In the genomic region with DNA sequence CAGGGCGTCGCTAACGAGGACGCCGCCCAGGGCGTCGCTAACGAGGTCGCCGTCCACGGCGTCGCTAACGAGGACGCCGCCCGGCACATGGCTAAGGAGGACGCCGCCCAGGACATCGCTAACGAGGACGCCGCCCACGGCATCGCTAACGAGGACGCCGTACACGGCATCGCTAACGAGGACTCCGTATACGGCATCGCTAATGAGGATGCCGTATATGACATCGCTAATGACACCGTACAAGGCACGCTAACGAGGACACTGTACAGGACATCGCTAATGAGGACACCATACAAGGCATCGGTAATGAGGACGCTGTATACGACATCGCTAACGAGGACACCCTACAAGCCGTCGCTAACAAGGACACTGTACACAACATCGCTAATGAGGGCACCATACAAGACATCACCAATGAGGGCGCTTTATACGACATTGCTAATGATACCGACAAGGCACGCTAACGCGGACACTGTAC, we compare ENCODE assay signal across 6 cellular contexts. TPM values are rescaled to one million over a fixed set of nuclear protein-coding genes. Genes with fewer than 3 reads are reported as not detected.
DNase-seq lines count a peak whose midpoint lies in the region; ATAC-seq, FAIRE-seq and TF ChIP-seq lines count a peak whose summit lies in the region.
"Not testable (repeated sequence)": the region's sequence is repeated elsewhere in the genome, so short reads cannot be mapped to it uniquely, and the experiment has no call there.

No MANE protein-coding gene starts in this region.

- not testable (repeated sequence) for H3K79me1 ChIP-seq in neuronal stem cell (ENCODE audit: low read depth, low read length)

- in situ Hi-C loops in HepG2 (cut with HindIII; ENCODE audit: extremely low pct_ligation_motif_present, low pct_unique_long_range_greater_than_20kb), result not testable (repeated sequence)

- H3K9ac ChIP-seq in HepG2 (ENCODE audit: insufficient read depth, low read depth, low read length); neuronal stem cell (ENCODE audit: low read depth, low read length, poor library complexity): not testable (repeated sequence)

- H3K27ac ChIP-seq in A549; HepG2 (ENCODE audit: extremely low read length, insufficient read depth, low read length): not testable (repeated sequence)
- H3K27ac ChIP-seq in neuronal stem cell (replicated peaks; ENCODE audit: low read length), result peak overlapping the region; percentile 72

- not testable (repeated sequence) for H2BK120ac ChIP-seq in neuronal stem cell (ENCODE audit: low read depth, low read length)

- not testable (repeated sequence) for H2AFZ ChIP-seq in HepG2 (ENCODE audit: low read length); neuronal stem cell (ENCODE audit: low read length)

- not testable (repeated sequence) for H3K36me3 ChIP-seq in HepG2 (replicated peaks in 1 of 2; ENCODE audit: control insufficient read depth in 1 of 2, insufficient read depth in 2 of 2, low read length in 2 of 2); neuronal stem cell (replicated peaks in 1 of 2; ENCODE audit: control insufficient read depth in 2 of 2, insufficient read depth in 2 of 2, low read length in 2 of 2)

- POLR2A ChIA-PET in A549 (lab: Yijun Ruan, JAX); HepG2 (lab: Yijun Ruan, JAX): not testable (repeated sequence)

- H3K4me3 Mint-ChIP-seq in T-helper 1 cell treated with Interleukin-12 subunit alpha and Interleukin-12 subunit beta and Interleukin-4 antibody, amounts not matched to agents 30 μg/mL and 1 μg/mL, for 36 hours; activated T-cell treated with anti-CD3 and anti-CD28 coated beads, Interleukin-2, amount 50 U/mL, for 24 hours: not testable (repeated sequence)

- 93% methylated on average over 42 of the region's 54 CpGs for WGBS in A549 (ENCODE audit: missing lambda C conversion rate)
- WGBS in HepG2 (ENCODE audit: low lambda C conversion rate), result 96% methylated on average over 54 of the region's 54 CpGs
- no CpG with 5 or more reads among the region's 54 CpGs for WGBS in neuronal stem cell (ENCODE audit: extremely low coverage in 2 of 2, insufficient read length in 2 of 2, insufficient replicate concordance in 1 of 2), 2 donors

- H2BK15ac ChIP-seq in neuronal stem cell (ENCODE audit: low read length), result not testable (repeated sequence)

- H3K27ac Mint-ChIP-seq in T-helper 1 cell treated with Interleukin-12 subunit alpha and Interleukin-12 subunit beta and Interleukin-4 antibody, amounts not matched to agents 30 μg/mL and 1 μg/mL, for 36 hours, result peak overlapping the region; percentile 3
- H3K27ac Mint-ChIP-seq in activated T-cell treated with anti-CD3 and anti-CD28 coated beads, Interleukin-2, amount 50 U/mL, for 24 hours, result not testable (repeated sequence)

- intact Hi-C loops in HepG2 (cut with micrococcal nuclease; ENCODE audit: unreplicated experiment), result not testable (repeated sequence)

- TF ChIP-seq RAD21 in A549 (conservative IDR thresholded peaks at IDR 0.05 in 1 of 2, IDR thresholded peaks at IDR 0.05 in 1 of 2); HepG2 (CRISPR knock-in tag; IDR thresholded peaks at IDR 0.05): not testable (repeated sequence)

- not testable (repeated sequence) for FAIRE-seq in A549 (lab: Jason Lieb, UNC); HepG2 (lab: Jason Lieb, UNC)

- H3K4me2 ChIP-seq in A549; HepG2 (ENCODE audit: low read depth, low read length); neuronal stem cell (ENCODE audit: insufficient read depth, low read length, poor library complexity, severe bottlenecking): not testable (repeated sequence)

- TF ChIP-seq CTCF in A549 (IDR thresholded peaks at IDR 0.05); HepG2 (CRISPR knock-in tag; IDR thresholded peaks at IDR 0.05): not testable (repeated sequence)

- H3K23ac ChIP-seq in neuronal stem cell (ENCODE audit: low read depth, low read length, poor library complexity), result not testable (repeated sequence)

- peak overlapping the region; percentile 63 for H3K14ac ChIP-seq in neuronal stem cell (ENCODE audit: low read length)

- H3K18ac ChIP-seq in neuronal stem cell (ENCODE audit: low read length), result peak overlapping the region; percentile 89

- H3K4me3 ChIP-seq in A549; HepG2 (replicated peaks in 1 of 3; ENCODE audit: insufficient read depth in 1 of 3, low read depth in 2 of 3, low read length in 3 of 3): not testable (repeated sequence)
- H3K4me3 ChIP-seq in neuronal stem cell (ENCODE audit: low read length in 2 of 2), result peak overlapping the region in 1 of 2 donors; percentile 35

- not testable (repeated sequence) for H3K27me3 ChIP-seq in HepG2 (ENCODE audit: control insufficient read depth in 1 of 2, insufficient read depth in 2 of 2, low read length in 2 of 2); neuronal stem cell (ENCODE audit: control insufficient read depth in 3 of 3, insufficient read depth in 3 of 3, low read depth in 1 of 3, low read length in 3 of 3)

- H3K36me3 Mint-ChIP-seq in T-helper 1 cell treated with Interleukin-12 subunit alpha and Interleukin-12 subunit beta and Interleukin-4 antibody, amounts not matched to agents 30 μg/mL and 1 μg/mL, for 36 hours (ENCODE audit: low read depth); activated T-cell treated with anti-CD3 and anti-CD28 coated beads, Interleukin-2, amount 50 U/mL, for 24 hours (ENCODE audit: low read depth): not testable (repeated sequence)

- not testable (repeated sequence) for DNase-seq in A549 (ENCODE audit: low read depth in 1 of 2, low spot score in 1 of 2); HepG2 (ENCODE audit: low spot score); neuronal stem cell (ENCODE audit: low spot score)
- peak; percentile 13 for DNase-seq in activated T-cell treated with anti-CD3 and anti-CD28 coated beads, Interleukin-2, amount 50 U/mL, for 24 hours
- DNase-seq in ecto neural progenitor cell (ENCODE audit: low spot score), result peak; percentile 4

- not testable (repeated sequence) for TF ChIP-seq EP300 in A549 (IDR thresholded peaks at IDR 0.05); HepG2 (IDR thresholded peaks at IDR 0.05; ENCODE audit: low read depth in 2 of 2, low read length in 2 of 2); HepG2 (CRISPR knock-in tag; IDR thresholded peaks at IDR 0.05; ENCODE audit: borderline replicate concordance)

- H3K9me3 Mint-ChIP-seq in T-helper 1 cell treated with Interleukin-12 subunit alpha and Interleukin-12 subunit beta and Interleukin-4 antibody, amounts not matched to agents 30 μg/mL and 1 μg/mL, for 36 hours; activated T-cell treated with anti-CD3 and anti-CD28 coated beads, Interleukin-2, amount 50 U/mL, for 24 hours: not testable (repeated sequence)

- not testable (repeated sequence) for H3K4ac ChIP-seq in neuronal stem cell (ENCODE audit: low read length)

- not testable (repeated sequence) for ATAC-seq in A549, HepG2

- not testable (repeated sequence) for H4K20me1 ChIP-seq in HepG2 (ENCODE audit: insufficient read depth, low read length)

- H2AK5ac ChIP-seq in neuronal stem cell (ENCODE audit: low read depth, low read length), result not testable (repeated sequence)

- peaks cover 12% of the 10 kb centered on the region for H3K4me1 Mint-ChIP-seq in T-helper 1 cell treated with Interleukin-12 subunit alpha and Interleukin-12 subunit beta and Interleukin-4 antibody, amounts not matched to agents 30 μg/mL and 1 μg/mL, for 36 hours (ENCODE audit: low read depth)
- H3K4me1 Mint-ChIP-seq in activated T-cell treated with anti-CD3 and anti-CD28 coated beads, Interleukin-2, amount 50 U/mL, for 24 hours (ENCODE audit: low read depth), result peaks cover 17% of the 10 kb centered on the region

- CTCF ChIA-PET in A549 (lab: Yijun Ruan, JAX); HepG2 (lab: Yijun Ruan, JAX; ENCODE audit: low intra/inter-chr PET ratio, low total read pairs): not testable (repeated sequence)

- not testable (repeated sequence) for H3K9me3 ChIP-seq in A549; HepG2 (ENCODE audit: low read length); neuronal stem cell (replicated peaks in 1 of 2; ENCODE audit: control insufficient read depth in 2 of 2, insufficient read depth in 1 of 2, low read depth in 1 of 2, low read length in 2 of 2)

- H3K4me1 ChIP-seq in A549; HepG2 (ENCODE audit: insufficient read depth, low read length); neuronal stem cell (ENCODE audit: control insufficient read depth in 2 of 2, insufficient read depth in 1 of 2, low read depth in 1 of 2, low read length in 2 of 2): not testable (repeated sequence)

- not testable (repeated sequence) for H2BK5ac ChIP-seq in neuronal stem cell (ENCODE audit: low read length)

- not testable (repeated sequence) for H3K79me2 ChIP-seq in HepG2 (ENCODE audit: insufficient read depth, low read length)

- BruUV-seq in HepG2 (replicated peaks; lab: Mats Ljungman, UMichigan), result not testable (repeated sequence)

- H2BK12ac ChIP-seq in neuronal stem cell (ENCODE audit: low read length), result not testable (repeated sequence)

- TF ChIP-seq POLR2A in A549 (IDR thresholded peaks at IDR 0.05; ENCODE audit: low read length); HepG2 (IDR thresholded peaks at IDR 0.05; ENCODE audit: insufficient read depth in 1 of 2, low read depth in 2 of 2, low read length in 2 of 2): not testable (repeated sequence)

- peak overlapping the region; percentile 48 for H4K8ac ChIP-seq in neuronal stem cell (ENCODE audit: low read depth, low read length)

- H3K27me3 Mint-ChIP-seq in T-helper 1 cell treated with Interleukin-12 subunit alpha and Interleukin-12 subunit beta and Interleukin-4 antibody, amounts not matched to agents 30 μg/mL and 1 μg/mL, for 36 hours (ENCODE audit: low read depth); activated T-cell treated with anti-CD3 and anti-CD28 coated beads, Interleukin-2, amount 50 U/mL, for 24 hours: not testable (repeated sequence)

- H4K91ac ChIP-seq in neuronal stem cell (ENCODE audit: low read depth, low read length, poor library complexity), result not testable (repeated sequence)

RNA-seq across cellular contexts. Expression of a gene that starts 32.2 kb away (rescaled TPM):
- 4.3 and 5.1 TPM in 2 replicates for polyA plus RNA-seq in A549 (2011; rRNA removed)
- 7.0 and 10.0 TPM in 2 replicates for polyA plus RNA-seq in A549 (2012; cell fraction: cytosol; rRNA removed)
- 10.5 and 20.3 TPM in 2 replicates for polyA plus RNA-seq in A549 (2012; cell fraction: nucleus; rRNA removed)
- polyA plus RNA-seq in A549 (2017; fragmentation: RNase III; extraction: RNeasy Plus Mini Kit Qiagen cat#74134 plus additional on column Dnase treatment), result 5.8 to 7.4 TPM (median 5.9 TPM) in 3 replicates
- polyA minus RNA-seq in A549 (2011; rRNA and poly(A)+ RNA removed), result 5.2 and 5.5 TPM in 2 replicates
- total RNA-seq in HepG2 (2016; rRNA removed; fragmentation: Illumina TruSeq; extraction: Trizol), result 7.4 and 9.1 TPM in 2 replicates
- 2.3 and 2.6 TPM in 2 replicates for total RNA-seq in HepG2 (2016; cell fraction: cytosol; rRNA removed; fragmentation: Illumina TruSeq; extraction: Trizol; ENCODE audit: low read depth)
- total RNA-seq in HepG2 (2016; cell fraction: insoluble cytoplasmic fraction; rRNA removed; fragmentation: Illumina TruSeq; extraction: Trizol), result 7.5 and 8.7 TPM in 2 replicates
- total RNA-seq in HepG2 (2016; cell fraction: membrane; rRNA removed; fragmentation: Illumina TruSeq; extraction: Trizol), result 6.5 and 7.6 TPM in 2 replicates
- 5.6 and 6.4 TPM in 2 replicates for total RNA-seq in HepG2 (2016; cell fraction: nucleus; rRNA removed; fragmentation: Illumina TruSeq; extraction: Trizol)
- polyA plus RNA-seq in HepG2 (2011; rRNA removed), result 6.3 and 8.0 TPM in 2 replicates
- polyA plus RNA-seq in HepG2 (2011; cell fraction: cytosol; rRNA removed), result 6.8 and 8.8 TPM in 2 replicates
- polyA plus RNA-seq in HepG2 (2011; cell fraction: nucleus; rRNA removed), result 11.9 and 12.4 TPM in 2 replicates
- polyA plus RNA-seq in HepG2 (2012), result 4.3 and 6.4 TPM in 2 replicates
- 0.99 and 1.6 TPM in 2 replicates for polyA plus RNA-seq in HepG2 (2016; cell fraction: cytosol; fragmentation: Illumina TruSeq; extraction: Trizol; ENCODE audit: low read depth)
- polyA plus RNA-seq in HepG2 (2016; cell fraction: insoluble cytoplasmic fraction; fragmentation: Illumina TruSeq; extraction: Trizol; ENCODE audit: low read depth), result 7.3 and 8.1 TPM in 2 replicates
- polyA plus RNA-seq in HepG2 (2016; cell fraction: membrane; fragmentation: Illumina TruSeq; extraction: Trizol; ENCODE audit: low read depth), result 3.6 and 4.5 TPM in 2 replicates
- 13.8 and 14.4 TPM in 2 replicates for polyA plus RNA-seq in HepG2 (2016; cell fraction: nucleus; fragmentation: Illumina TruSeq; extraction: Trizol; ENCODE audit: insufficient read depth, low read depth)
- polyA minus RNA-seq in HepG2 (2011; rRNA and poly(A)+ RNA removed; ENCODE audit: low replicate concordance), result 6.5 and 20.0 TPM in 2 replicates
- 7.4 and 8.5 TPM in 2 replicates for polyA minus RNA-seq in HepG2 (2011; cell fraction: cytosol; rRNA and poly(A)+ RNA removed)
- polyA minus RNA-seq in HepG2 (2011; cell fraction: nucleus; rRNA and poly(A)+ RNA removed), result 3.9 and 4.2 TPM in 2 replicates
- 20.1 TPM for polyA plus RNA-seq in neuronal stem cell (2013, experiment 1 of 2)
- polyA plus RNA-seq in neuronal stem cell (2013, experiment 2 of 2), result 20.2 TPM

RNA-seq across cellular contexts. Expression of a gene that starts 41.9 kb away (rescaled TPM):
- polyA plus RNA-seq in A549 (2011; rRNA removed), result 15.5 and 17.9 TPM in 2 replicates
- polyA plus RNA-seq in A549 (2012; cell fraction: cytosol; rRNA removed), result 40.4 and 47.6 TPM in 2 replicates
- 28.0 and 33.9 TPM in 2 replicates for polyA plus RNA-seq in A549 (2012; cell fraction: nucleus; rRNA removed)
- 23.1 to 27.0 TPM (median 26.1 TPM) in 3 replicates for polyA plus RNA-seq in A549 (2017; fragmentation: RNase III; extraction: RNeasy Plus Mini Kit Qiagen cat#74134 plus additional on column Dnase treatment)
- polyA minus RNA-seq in A549 (2011; rRNA and poly(A)+ RNA removed), result 6.4 and 9.4 TPM in 2 replicates
- 28.6 and 35.3 TPM in 2 replicates for total RNA-seq in HepG2 (2016; rRNA removed; fragmentation: Illumina TruSeq; extraction: Trizol)
- total RNA-seq in HepG2 (2016; cell fraction: cytosol; rRNA removed; fragmentation: Illumina TruSeq; extraction: Trizol; ENCODE audit: low read depth), result 183 and 197 TPM in 2 replicates
- 29.9 and 35.6 TPM in 2 replicates for total RNA-seq in HepG2 (2016; cell fraction: insoluble cytoplasmic fraction; rRNA removed; fragmentation: Illumina TruSeq; extraction: Trizol)
- total RNA-seq in HepG2 (2016; cell fraction: membrane; rRNA removed; fragmentation: Illumina TruSeq; extraction: Trizol), result 126 and 141 TPM in 2 replicates
- total RNA-seq in HepG2 (2016; cell fraction: nucleus; rRNA removed; fragmentation: Illumina TruSeq; extraction: Trizol), result 12.8 and 14.2 TPM in 2 replicates
- 17.5 and 21.0 TPM in 2 replicates for polyA plus RNA-seq in HepG2 (2011; rRNA removed)
- 19.5 and 31.1 TPM in 2 replicates for polyA plus RNA-seq in HepG2 (2011; cell fraction: cytosol; rRNA removed)
- polyA plus RNA-seq in HepG2 (2011; cell fraction: nucleus; rRNA removed), result 16.0 and 19.9 TPM in 2 replicates
- polyA plus RNA-seq in HepG2 (2012), result 11.2 and 14.4 TPM in 2 replicates
- polyA plus RNA-seq in HepG2 (2016; cell fraction: cytosol; fragmentation: Illumina TruSeq; extraction: Trizol; ENCODE audit: low read depth), result 265 and 266 TPM in 2 replicates
- polyA plus RNA-seq in HepG2 (2016; cell fraction: insoluble cytoplasmic fraction; fragmentation: Illumina TruSeq; extraction: Trizol; ENCODE audit: low read depth), result 34.5 and 37.0 TPM in 2 replicates
- polyA plus RNA-seq in HepG2 (2016; cell fraction: membrane; fragmentation: Illumina TruSeq; extraction: Trizol; ENCODE audit: low read depth), result 152 and 154 TPM in 2 replicates
- polyA plus RNA-seq in HepG2 (2016; cell fraction: nucleus; fragmentation: Illumina TruSeq; extraction: Trizol; ENCODE audit: insufficient read depth, low read depth), result 28.6 and 30.7 TPM in 2 replicates
- 13.0 and 13.4 TPM in 2 replicates for polyA minus RNA-seq in HepG2 (2011; rRNA and poly(A)+ RNA removed; ENCODE audit: low replicate concordance)
- 6.3 and 8.1 TPM in 2 replicates for polyA minus RNA-seq in HepG2 (2011; cell fraction: cytosol; rRNA and poly(A)+ RNA removed)
- 3.0 and 4.2 TPM in 2 replicates for polyA minus RNA-seq in HepG2 (2011; cell fraction: nucleus; rRNA and poly(A)+ RNA removed)
- polyA plus RNA-seq in neuronal stem cell (2013, experiment 1 of 2), result 26.0 TPM
- polyA plus RNA-seq in neuronal stem cell (2013, experiment 2 of 2), result 25.8 TPM
